In the genomic region with DNA sequence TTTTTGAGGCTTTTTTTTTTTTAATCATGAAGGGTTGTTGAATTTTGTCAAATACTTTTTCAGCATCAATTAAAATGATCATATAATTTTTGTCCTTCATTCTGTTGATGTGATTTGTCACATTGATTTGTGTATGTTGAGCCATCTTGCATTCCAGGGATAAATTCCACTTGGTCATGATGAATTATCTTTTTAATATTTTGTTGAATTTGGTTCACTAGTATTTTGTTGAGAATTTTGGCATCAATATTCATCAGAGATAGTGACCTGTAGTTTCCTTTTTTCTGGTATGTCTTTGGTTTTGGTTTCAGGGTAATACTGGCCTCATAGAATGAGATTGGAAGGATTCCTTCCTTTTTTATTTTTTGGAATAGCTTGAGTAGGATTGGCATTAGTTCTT, we compare ENCODE assay signal across 18 cellular contexts.
DNase-seq lines count a peak whose midpoint lies in the region; ATAC-seq and FAIRE-seq lines count a peak whose summit lies in the region.
"Had no signal": no experiment of that assay in that cellular context is flagged by ENCODE, and none has a peak within 500 bp of the region (broad histone marks: within the 10 kb centered on the region; RNA-seq: fewer than 3 reads in every experiment).

No MANE protein-coding gene starts in this region.

- no peaks in the 10 kb centered on the region for H3K36me3 ChIP-seq in CD4-positive, CD25-positive, alpha-beta regulatory T cell (ENCODE audit: control insufficient read depth, insufficient read depth, low read length)
- no peaks in the 10 kb centered on the region for H3K36me3 ChIP-seq in naive thymus-derived CD4-positive, alpha-beta T cell (ENCODE audit: control insufficient read depth in 2 of 3, insufficient read depth in 3 of 3, low read length in 3 of 3)
- H3K36me3 ChIP-seq: HAP-1 had no signal

- peak overlapping the region in 2 of 3 donors; percentile 29 to 75 for H3K27ac Mint-ChIP-seq in CD4-positive, CD25-positive, alpha-beta regulatory T cell
- peak overlapping the region; percentile 10 for H3K27ac Mint-ChIP-seq in activated naive CD8-positive, alpha-beta T cell treated with anti-CD3 and anti-CD28 coated beads for 36 hours
- H3K27ac Mint-ChIP-seq in naive thymus-derived CD4-positive, alpha-beta T cell: peak overlapping the region in 7 of 9 donors; percentile 48 to 79 (median 68)

- peaks cover 0 to 6% (median 0%) of the 10 kb centered on the region in 7 donors for H3K9me3 Mint-ChIP-seq in CD4-positive, CD25-positive, alpha-beta regulatory T cell
- peaks cover 9% of the 10 kb centered on the region for H3K9me3 Mint-ChIP-seq in activated naive CD8-positive, alpha-beta T cell treated with anti-CD3 and anti-CD28 coated beads for 36 hours
- peaks cover 0 to 18% (median 5%) of the 10 kb centered on the region in 11 donors for H3K9me3 Mint-ChIP-seq in naive thymus-derived CD4-positive, alpha-beta T cell

- H3K27me3 ChIP-seq in CD4-positive, CD25-positive, alpha-beta regulatory T cell (ENCODE audit: control insufficient read depth, insufficient read depth, low read length): no peaks in the 10 kb centered on the region
- no peaks in the 10 kb centered on the region for H3K27me3 ChIP-seq in naive thymus-derived CD4-positive, alpha-beta T cell (ENCODE audit: control insufficient read depth in 2 of 2, insufficient read depth in 2 of 2, low read length in 2 of 2)

- DNase-seq in CD4-positive, CD25-positive, alpha-beta regulatory T cell: no peak
- DNase-seq in activated naive CD8-positive, alpha-beta T cell treated with anti-CD3 and anti-CD28 coated beads for 36 hours: no peak
- no peak for DNase-seq in naive thymus-derived CD4-positive, alpha-beta T cell
- DNase-seq in GDM1 (lab: John Stamatoyannopoulos, UW) (no peak), cerebellar cortex (ENCODE audit: low spot score) (no peak)
- DNase-seq: GM23248, MM.1S, NCI-H1048, NCI-H1417 treated with DMSO at 0.1 percent for 48 hours, NCI-H187, NCI-H446, NCI-H526, Right ventricle myocardium superior, SW 1271 had no signal

- ATAC-seq in CD4-positive, CD25-positive, alpha-beta regulatory T cell (ENCODE audit: low read depth in 2 of 2): no peak
- ATAC-seq in naive thymus-derived CD4-positive, alpha-beta T cell: no peak
- no peak for ATAC-seq in GM19395 (IDR thresholded peaks at IDR 0.05; ENCODE audit: unreplicated experiment)
- ATAC-seq: K562 had no signal

- POLR2A ChIA-PET in naive thymus-derived CD4-positive, alpha-beta T cell (lab: Charles Lee): interaction anchor here (0.9 kb wide), 1 partner anchor 54 kb away, joined by 3 read pairs; no protein-coding TSS in a partner anchor

- H3K27me3 Mint-ChIP-seq in CD4-positive, CD25-positive, alpha-beta regulatory T cell: peaks cover 5% of the 10 kb centered on the region
- no peaks in the 10 kb centered on the region for H3K27me3 Mint-ChIP-seq in activated naive CD8-positive, alpha-beta T cell treated with anti-CD3 and anti-CD28 coated beads for 36 hours
- H3K27me3 Mint-ChIP-seq in naive thymus-derived CD4-positive, alpha-beta T cell: no peaks in the 10 kb centered on the region

- H3K4me3 ChIP-seq in CD4-positive, CD25-positive, alpha-beta regulatory T cell (ENCODE audit: low read depth, low read length): no peak overlapping the region
- no peak overlapping the region for H3K4me3 ChIP-seq in naive thymus-derived CD4-positive, alpha-beta T cell (ENCODE audit: low read length)
- H3K4me3 ChIP-seq: GM23248, HAP-1, K562 had no signal

- no peak overlapping the region for H3K27ac ChIP-seq in CD4-positive, CD25-positive, alpha-beta regulatory T cell (ENCODE audit: insufficient read depth, low read length, poor library complexity, severe bottlenecking)
- H3K27ac ChIP-seq in naive thymus-derived CD4-positive, alpha-beta T cell (ENCODE audit: low read depth, low read length): no peak overlapping the region
- H3K27ac ChIP-seq: GM23248 had no signal

- H3K4me3 Mint-ChIP-seq in CD4-positive, CD25-positive, alpha-beta regulatory T cell: no peak overlapping the region
- H3K4me3 Mint-ChIP-seq in activated naive CD8-positive, alpha-beta T cell treated with anti-CD3 and anti-CD28 coated beads for 36 hours: no peak overlapping the region
- peak overlapping the region in 2 of 10 donors; percentile 24 to 71 for H3K4me3 Mint-ChIP-seq in naive thymus-derived CD4-positive, alpha-beta T cell

- intact Hi-C loops in naive thymus-derived CD4-positive, alpha-beta T cell (cut with micrococcal nuclease): no loop called here

- peaks cover 0 to 10% (median 5%) of the 10 kb centered on the region in 4 donors for H3K4me1 Mint-ChIP-seq in CD4-positive, CD25-positive, alpha-beta regulatory T cell
- peaks cover 27% of the 10 kb centered on the region for H3K4me1 Mint-ChIP-seq in activated naive CD8-positive, alpha-beta T cell treated with anti-CD3 and anti-CD28 coated beads for 36 hours
- H3K4me1 Mint-ChIP-seq in naive thymus-derived CD4-positive, alpha-beta T cell: peaks cover 19 to 54% (median 47%) of the 10 kb centered on the region in 7 donors

- CTCF ChIA-PET in naive thymus-derived CD4-positive, alpha-beta T cell (lab: Charles Lee): interaction anchor here (0.6 kb wide), 1 partner anchor 108 kb away, joined by 3 read pairs; no protein-coding TSS in a partner anchor

- H3K4me1 ChIP-seq in CD4-positive, CD25-positive, alpha-beta regulatory T cell (ENCODE audit: control insufficient read depth, insufficient read depth, low read length, poor library complexity, severe bottlenecking): no peaks in the 10 kb centered on the region
- H3K4me1 ChIP-seq in naive thymus-derived CD4-positive, alpha-beta T cell (ENCODE audit: control insufficient read depth in 2 of 2, insufficient read depth in 2 of 2, low read length in 2 of 2): peaks cover 6 to 17% of the 10 kb centered on the region in 2 donors
- H3K4me1 ChIP-seq: HAP-1 had no signal

- H3K9me3 ChIP-seq in CD4-positive, CD25-positive, alpha-beta regulatory T cell (ENCODE audit: control insufficient read depth in 2 of 2, low read length in 2 of 2): no peaks in the 10 kb centered on the region
- H3K9me3 ChIP-seq in naive thymus-derived CD4-positive, alpha-beta T cell (ENCODE audit: control insufficient read depth in 2 of 3, low read length in 3 of 3): no peaks in the 10 kb centered on the region
- H3K9me3 ChIP-seq: HAP-1 had no signal

- H3K36me3 Mint-ChIP-seq in CD4-positive, CD25-positive, alpha-beta regulatory T cell: no peaks in the 10 kb centered on the region
- peaks cover 4% of the 10 kb centered on the region for H3K36me3 Mint-ChIP-seq in activated naive CD8-positive, alpha-beta T cell treated with anti-CD3 and anti-CD28 coated beads for 36 hours
- H3K36me3 Mint-ChIP-seq in naive thymus-derived CD4-positive, alpha-beta T cell: peaks cover 0 to 14% (median 0%) of the 10 kb centered on the region in 5 donors

- peak; percentile 27 for FAIRE-seq in G401.6 (lab: Jason Lieb, UNC)
- FAIRE-seq: K562 had no signal

Comparison
In these comparisons a context has a peak if more than half of its experiments do, and no peak if none do; other contexts are left out.
1. H3K27ac Mint-ChIP-seq: peak in every context shown above with its lines; median percentile 68 in naive thymus-derived CD4-positive, alpha-beta T cell; 52 in CD4-positive, CD25-positive, alpha-beta regulatory T cell; 10 in activated naive CD8-positive, alpha-beta T cell treated with anti-CD3 and anti-CD28 coated beads for 36 hours.